23 cellular contexts compared by ENCODE assay signal in genomic region chr3:11138371-11138770, GRCh38. TPM values are rescaled to one million over a fixed set of nuclear protein-coding genes. Genes with fewer than 3 reads are reported as not detected.
A peak's percentile ranks its signal among the peaks of the same experiment; 100 is the strongest.
DNase-seq lines count a peak whose midpoint lies in the region; ATAC-seq, FAIRE-seq and TF ChIP-seq lines count a peak whose summit lies in the region.
"Had no signal": no experiment of that assay in that cellular context is flagged by ENCODE, and none has a peak within 500 bp of the region (broad histone marks: within the 10 kb centered on the region; RNA-seq: fewer than 3 reads in every experiment).

No MANE protein-coding gene starts in this region.

- H3K9ac ChIP-seq in IMR-90 (ENCODE audit: low read depth, low read length) = no peak overlapping the region
- H3K9ac ChIP-seq in keratinocyte (ENCODE audit: control insufficient read depth, extremely low read depth, insufficient read depth, low read length) = no peak overlapping the region

- ATAC-seq in IMR-90 (ENCODE audit: low read depth) = no peak
- no peak for ATAC-seq in HG03342 (IDR thresholded peaks at IDR 0.05; ENCODE audit: unreplicated experiment)
- ATAC-seq in GM18511 (IDR thresholded peaks at IDR 0.05; ENCODE audit: unreplicated experiment) = no peak
- ATAC-seq: HepG2 had no signal

- H2AFZ ChIP-seq in ACC112 (ENCODE audit: low read length, unreplicated experiment) (no peak overlapping the region), IMR-90 (replicated peaks; ENCODE audit: low read length, poor library complexity) (no peak overlapping the region), keratinocyte (ENCODE audit: control insufficient read depth, low read length) (no peak overlapping the region)

- TF ChIP-seq CTCF in IMR-90 (conservative IDR thresholded peaks at IDR 0.05; ENCODE audit: low read depth, low read length) = no peak
- TF ChIP-seq CTCF in keratinocyte (optimal IDR thresholded peaks at IDR 0.05 in 1 of 3, IDR thresholded peaks at IDR 0.05 in 1 of 3, conservative IDR thresholded peaks at IDR 0.05 in 1 of 3; ENCODE audit: extremely low read depth in 1 of 3, insufficient read depth in 2 of 3, low read length in 3 of 3) = no peak

- intact Hi-C loops in IMR-90 (cut with micrococcal nuclease) = loop anchor here (10.0 kb wide), 1 partner anchor 194 kb away; no protein-coding TSS in a partner anchor

- H3K27me3 ChIP-seq in ACC112 (ENCODE audit: insufficient read depth, low read length) (no peaks in the 10 kb centered on the region), IMR-90 (ENCODE audit: control insufficient read depth, insufficient read depth, low read length) (no peaks in the 10 kb centered on the region), keratinocyte (ENCODE audit: control insufficient read depth, extremely low read depth, insufficient read depth, low read length) (no peaks in the 10 kb centered on the region)
- H3K27me3 ChIP-seq: BE2C, Peyer's patch had no signal

- no peak overlapping the region for H4K8ac ChIP-seq in IMR-90 (ENCODE audit: low read depth in 2 of 2, low read length in 2 of 2)

- DNase-seq in IMR-90 (no peak), epithelial cell of prostate (ENCODE audit: low read depth, low spot score) (no peak), keratinocyte (ENCODE audit: low read depth, low spot score) (no peak), OCI-M1 (lab: John Stamatoyannopoulos, UW) (no peak)
- DNase-seq: BE2C, DMS 273 treated with DMSO at 0.1 percent for 48 hours, DMS79 treated with DMSO at 0.1 percent for 48 hours, H7, KBM-7, NCI-H1092 treated with DMSO at 0.1 percent for 48 hours, NCI-H1436 treated with DMSO at 0.1 percent for 48 hours, NCI-H1930, NCI-H2227 treated with DMSO at 0.1 percent for 48 hours, NCI-H510A, NCI-H748 treated with DMSO at 0.1 percent for 48 hours, Peyer's patch, SHP77 had no signal

- peak; percentile 59 for FAIRE-seq in keratinocyte (lab: Jason Lieb, UNC)
- FAIRE-seq: A204.1, HepG2 had no signal

- peak overlapping the region; percentile 27; the same call in 1 of the 2 replicates for H2AK5ac ChIP-seq in IMR-90 (ENCODE audit: low read depth, low read length)

- dilution Hi-C loops in IMR-90 (cut with HindIII; ENCODE audit: low sequenced_read_pairs, unreplicated experiment) (no loop called here), keratinocyte (cut with MboI; ENCODE audit: extremely low pct_ligation_motif_present, low sequenced_read_pairs) (no loop called here)

- CTCF ChIA-PET in IMR-90 (lab: Yijun Ruan, JAX) = interaction anchor here (0.6 kb wide), 1 partner anchor 937 kb away, joined by 3 read pairs; no protein-coding TSS in a partner anchor

- H3K18ac ChIP-seq in IMR-90 (ENCODE audit: low read depth, low read length) = no peak overlapping the region

- H2BK20ac ChIP-seq in IMR-90 (ENCODE audit: low read depth, low read length) = peak overlapping the region; percentile 35; the same call in 1 of the 2 replicates

- H3K79me2 ChIP-seq in ACC112 (ENCODE audit: control insufficient read depth, insufficient read depth, low read length, unreplicated experiment) = no peaks in the 10 kb centered on the region
- H3K79me2 ChIP-seq in keratinocyte (ENCODE audit: control insufficient read depth, insufficient read depth, low read length) = peaks cover 1% of the 10 kb centered on the region

- in situ Hi-C loops in IMR-90 (cut with MboI; ENCODE audit: low sequenced_read_pairs) = no loop called here

- H3K79me1 ChIP-seq in IMR-90 (ENCODE audit: low read depth in 1 of 2, low read length in 2 of 2) = no peaks in the 10 kb centered on the region

- no peak overlapping the region for H2BK5ac ChIP-seq in IMR-90 (ENCODE audit: low read depth, low read length, poor library complexity, severe bottlenecking)

- H2BK120ac ChIP-seq in IMR-90 (ENCODE audit: low read depth, low read length) = peak overlapping the region; percentile 26; the same call in 1 of the 2 replicates

- POLR2A ChIA-PET in IMR-90 (lab: Charles Lee; ENCODE audit: unreplicated experiment) = no interaction called here

- no peak for TF ChIP-seq RAD21 in IMR-90 (IDR thresholded peaks at IDR 0.05; ENCODE audit: low read length)

- no peak overlapping the region for H4K5ac ChIP-seq in IMR-90 (ENCODE audit: low read depth, low read length)

- no peak overlapping the region for H2AK9ac ChIP-seq in IMR-90 (replicated peaks; ENCODE audit: low read depth, low read length, poor library complexity)

- H3K4me1 ChIP-seq in ACC112 (ENCODE audit: control insufficient read depth, insufficient read depth, low read length, unreplicated experiment) = peaks cover 49% of the 10 kb centered on the region
- peaks cover 8% of the 10 kb centered on the region for H3K4me1 ChIP-seq in IMR-90 (ENCODE audit: control insufficient read depth, insufficient read depth, low read length)
- peaks cover 27% of the 10 kb centered on the region for H3K4me1 ChIP-seq in keratinocyte (ENCODE audit: control insufficient read depth, extremely low read depth, insufficient read depth, low read length)
- H3K4me1 ChIP-seq: BE2C had no signal

- H3K9me3 ChIP-seq in IMR-90 (ENCODE audit: control insufficient read depth, insufficient read depth, low read length) = no peaks in the 10 kb centered on the region
- no peaks in the 10 kb centered on the region for H3K9me3 ChIP-seq in keratinocyte (ENCODE audit: control insufficient read depth, low read depth, low read length)
- H3K9me3 ChIP-seq: BE2C, Peyer's patch had no signal

- H3K56ac ChIP-seq in IMR-90 (ENCODE audit: extremely low read depth, insufficient read depth, low read length) = no peak overlapping the region

- BruUV-seq in IMR-90 (replicated peaks; lab: Mats Ljungman, UMichigan) = TSS peak; percentile 53

- peak overlapping the region; percentile 17; the same call in 1 of the 2 replicates for H3K4ac ChIP-seq in IMR-90 (ENCODE audit: low read depth, low read length)

- H3K27ac ChIP-seq in ACC112 (ENCODE audit: low read depth, low read length) (peak overlapping the region; percentile 100), IMR-90 (ENCODE audit: insufficient read depth, low read length) (no peak overlapping the region), epithelial cell of prostate (peak overlapping the region; percentile 97), keratinocyte (ENCODE audit: control insufficient read depth, insufficient read depth, low read length) (no peak overlapping the region)
- H3K27ac ChIP-seq: HL-60, Peyer's patch had no signal

- H3K36me3 ChIP-seq in ACC112 (ENCODE audit: insufficient read depth, low read length) (0 out of 2 replicates have a peak, but pooled peaks cover 3% of the 10 kb centered on the region), IMR-90 (ENCODE audit: control insufficient read depth, insufficient read depth, low read length) (no peaks in the 10 kb centered on the region), keratinocyte (ENCODE audit: control insufficient read depth in 2 of 2, extremely low read depth in 1 of 2, insufficient read depth in 2 of 2, low read length in 2 of 2) (no peaks in the 10 kb centered on the region)
- H3K36me3 ChIP-seq: BE2C, Peyer's patch had no signal

- H3K4me2 ChIP-seq in IMR-90 (ENCODE audit: low read depth, low read length) (no peak overlapping the region), keratinocyte (ENCODE audit: control insufficient read depth, extremely low read depth, insufficient read depth, low read depth, low read length) (no peak overlapping the region)

- H4K91ac ChIP-seq in IMR-90 (ENCODE audit: insufficient read depth, low read depth, low read length) = no peak overlapping the region

- peaks cover 10% of the 10 kb centered on the region for H3K9me1 ChIP-seq in IMR-90 (ENCODE audit: insufficient read depth, low read length)
- H3K9me1 ChIP-seq in keratinocyte (ENCODE audit: control insufficient read depth, extremely low read depth, insufficient read depth, low read length) = no peaks in the 10 kb centered on the region

- H4K20me1 ChIP-seq in IMR-90 (ENCODE audit: insufficient read depth, low read length) = peaks cover 3% of the 10 kb centered on the region; the same call in 1 of the 2 replicates
- no peaks in the 10 kb centered on the region for H4K20me1 ChIP-seq in keratinocyte (ENCODE audit: control insufficient read depth, extremely low read depth, insufficient read depth, low read length)

- H3K23ac ChIP-seq in IMR-90 (ENCODE audit: low read depth, low read length) = no peak overlapping the region

- 0 out of 3 replicates have a peak overlapping the region, but pooled peaks have one; percentile 23 for H2BK15ac ChIP-seq in IMR-90 (ENCODE audit: low read depth, low read length)

- whole genome bisulfite sequencing in IMR-90 (ENCODE audit: extremely low coverage in 2 of 2, insufficient read length in 1 of 2), 2 experiments = no CpG with 5 or more reads among the region's 2 CpGs

- no peak for TF ChIP-seq POLR2A in IMR-90 (IDR thresholded peaks at IDR 0.05; ENCODE audit: low read depth, low read length)

- H3K4me3 ChIP-seq in ACC112 (ENCODE audit: low read depth, low read length) = no peak overlapping the region
- no peak overlapping the region for H3K4me3 ChIP-seq in IMR-90 (ENCODE audit: insufficient read depth, low read depth, low read length)
- H3K4me3 ChIP-seq in keratinocyte (ENCODE audit: control insufficient read depth in 2 of 3, extremely low read depth in 1 of 3, insufficient read depth in 2 of 3, low read depth in 1 of 3, low read length in 3 of 3) = no peak overlapping the region
- H3K4me3 ChIP-seq: Peyer's patch had no signal

- no peak overlapping the region for H3K14ac ChIP-seq in IMR-90 (replicated peaks; ENCODE audit: low read depth, low read length)

TF ChIP-seq in IMR-90, 13 proteins besides CTCF, POLR2A, EP300 and RAD21 (continues in another document):
- TF ChIP-seq NFE2L2 (IDR thresholded peaks at IDR 0.05; ENCODE audit: low read depth, low read length) (no peak), CEBPB (IDR thresholded peaks at IDR 0.05; ENCODE audit: low read depth, low read length) (no peak), MXI1 (IDR thresholded peaks at IDR 0.05; ENCODE audit: borderline replicate concordance, low read depth, low read length) (no peak)

RNA-seq across cellular contexts. Expression of gene HRH1, which starts 15.9 kb away (rescaled TPM):
- total RNA-seq in IMR-90 (2012; rRNA removed) = 13.1 and 16.1 TPM in 2 replicates
- polyA plus RNA-seq in IMR-90 (2012; rRNA removed) = 7.6 and 8.1 TPM in 2 replicates
- polyA plus RNA-seq in IMR-90 (2012; cell fraction: cytosol; rRNA removed) = 3.3 and 4.8 TPM in 2 replicates
- 4.1 and 7.2 TPM in 2 replicates for polyA plus RNA-seq in IMR-90 (2012; cell fraction: nucleus; rRNA removed; ENCODE audit: low replicate concordance)
- 10.0 to 15.1 TPM (median 13.9 TPM) in 3 replicates for polyA plus RNA-seq in keratinocyte
- polyA plus RNA-seq in keratinocyte (2011; ENCODE audit: low read depth) = 4.2 TPM
- 3.8 and 6.2 TPM in 2 replicates for polyA plus RNA-seq in keratinocyte (2011; cell fraction: cytosol; rRNA removed)
- 17.4 and 18.9 TPM in 2 replicates for polyA plus RNA-seq in keratinocyte (2011; cell fraction: nucleus; rRNA removed)
- polyA plus RNA-seq in keratinocyte (2012; ENCODE audit: low replicate concordance) = 5.4 and 7.3 TPM in 2 replicates
- polyA minus RNA-seq in keratinocyte = 21.3 to 32.9 TPM (median 22.6 TPM) in 3 replicates
- 5.6 TPM for polyA minus RNA-seq in keratinocyte (2011; cell fraction: cytosol; rRNA and poly(A)+ RNA removed)
- polyA minus RNA-seq in keratinocyte (2011; cell fraction: nucleus; rRNA and poly(A)+ RNA removed) = 15.0 and 34.4 TPM in 2 replicates
- total RNA-seq: H7, HepG2 had no signal
- polyA plus RNA-seq: HepG2 had no signal

Comparison
In these comparisons a context has a peak if more than half of its experiments do, and no peak if none do; other contexts are left out.
1. H3K27ac ChIP-seq: peak in ACC112 (single experiment) and epithelial cell of prostate (single experiment); none in IMR-90 (single experiment) and keratinocyte (single experiment).